Comparison of ENCODE assay signal across 18 cellular contexts in genomic region chr10:201328-201771, GRCh38.
A peak's percentile ranks its signal among the peaks of the same experiment; 100 is the strongest.
DNase-seq lines count a peak whose midpoint lies in the region; ATAC-seq and TF ChIP-seq lines count a peak whose summit lies in the region.
"Had no signal": no experiment of that assay in that cellular context is flagged by ENCODE, and none has a peak within 500 bp of the region (broad histone marks: within the 10 kb centered on the region; RNA-seq: fewer than 3 reads in every experiment).

No MANE protein-coding gene starts in this region.

- H2AFZ ChIP-seq in mammary epithelial cell (ENCODE audit: low read depth, low read length) (no peak overlapping the region), fibroblast of lung (ENCODE audit: low read length) (no peak overlapping the region)
- H2AFZ ChIP-seq: parathyroid adenoma had no signal

- no peak overlapping the region for H3K4me3 ChIP-seq in mammary epithelial cell (replicated peaks in 1 of 3; ENCODE audit: insufficient read depth in 1 of 3, low read depth in 2 of 3, low read length in 3 of 3)
- no peak overlapping the region for H3K4me3 ChIP-seq in fibroblast of lung (replicated peaks in 1 of 4; ENCODE audit: control extremely low read depth in 1 of 4, insufficient read depth in 1 of 4, low read depth in 3 of 4, low read length in 4 of 4)
- no peak overlapping the region for H3K4me3 ChIP-seq in thyroid gland (replicated peaks in 1 of 3)
- H3K4me3 ChIP-seq: heart right ventricle, SJCRH30 had no signal

- TF ChIP-seq CTCF in mammary epithelial cell (conservative IDR thresholded peaks at IDR 0.05 in 1 of 2, IDR thresholded peaks at IDR 0.05 in 1 of 2; ENCODE audit: extremely low read depth in 1 of 2, insufficient read depth in 1 of 2, low read depth in 1 of 2, low read length in 2 of 2): no peak
- no peak for TF ChIP-seq CTCF in MCF 10A (IDR thresholded peaks at IDR 0.05; ENCODE audit: unreplicated experiment)
- TF ChIP-seq CTCF in fibroblast of lung (conservative IDR thresholded peaks at IDR 0.05 in 1 of 2, IDR thresholded peaks at IDR 0.05 in 1 of 2; ENCODE audit: low read depth in 1 of 2, low read length in 2 of 2): no peak
- peak in 4 of 6 experiments; percentile 6 to 31 (median 22) for TF ChIP-seq CTCF in thyroid gland (IDR thresholded peaks at IDR 0.05)

- CTCF ChIA-PET in mammary epithelial cell (lab: Charles Lee; ENCODE audit: low non-redundant PET): no interaction called here
- CTCF ChIA-PET in MCF 10A (lab: Yijun Ruan, JAX): no interaction called here

- H4K20me1 ChIP-seq in mammary epithelial cell (ENCODE audit: insufficient read depth, low read length): no peaks in the 10 kb centered on the region
- H4K20me1 ChIP-seq in fibroblast of lung (ENCODE audit: control insufficient read depth, extremely low read depth, insufficient read depth, low read length): no peaks in the 10 kb centered on the region

- dilution Hi-C loops in mammary epithelial cell (cut with HindIII; ENCODE audit: low sequenced_read_pairs): no loop called here

- no peaks in the 10 kb centered on the region for H3K79me2 ChIP-seq in mammary epithelial cell (ENCODE audit: insufficient read depth, low read length)
- peaks cover 2% of the 10 kb centered on the region for H3K79me2 ChIP-seq in fibroblast of lung (ENCODE audit: control insufficient read depth, insufficient read depth, low read length)

- H3K4me2 ChIP-seq in mammary epithelial cell (ENCODE audit: insufficient read depth, low read depth, low read length) (no peak overlapping the region), fibroblast of lung (ENCODE audit: extremely low read depth, insufficient read depth, low read length) (no peak overlapping the region)

- H3K36me3 ChIP-seq in mammary epithelial cell (ENCODE audit: insufficient read depth, low read length) (no peaks in the 10 kb centered on the region), fibroblast of lung (ENCODE audit: control insufficient read depth, insufficient read depth, low read length) (no peaks in the 10 kb centered on the region), thyroid gland (no peaks in the 10 kb centered on the region)
- H3K36me3 ChIP-seq: SJCRH30 had no signal

- H3K27ac Mint-ChIP-seq in MCF 10A (ENCODE audit: low read depth, unreplicated experiment): no peak overlapping the region
- H3K27ac Mint-ChIP-seq in activated naive CD8-positive, alpha-beta T cell treated with anti-CD3 and anti-CD28 coated beads for 36 hours: peak overlapping the region; percentile 80

- intact Hi-C loops in mammary epithelial cell (cut with micrococcal nuclease) (no loop called here), MCF 10A (cut with micrococcal nuclease) (no loop called here), thyroid gland (cut with DNase I) (no loop called here)

- peaks cover 1% of the 10 kb centered on the region for H3K4me1 Mint-ChIP-seq in MCF 10A (ENCODE audit: insufficient read depth, unreplicated experiment)
- peaks cover 23% of the 10 kb centered on the region for H3K4me1 Mint-ChIP-seq in activated naive CD8-positive, alpha-beta T cell treated with anti-CD3 and anti-CD28 coated beads for 36 hours

- BruUV-seq in mammary epithelial cell (replicated peaks; lab: Mats Ljungman, UMichigan): no TSS peak
- no TSS peak for BruUV-seq in MCF 10A (replicated peaks; lab: Mats Ljungman, UMichigan)

- no peak overlapping the region for H3K4me3 Mint-ChIP-seq in MCF 10A (ENCODE audit: unreplicated experiment)
- H3K4me3 Mint-ChIP-seq in activated naive CD8-positive, alpha-beta T cell treated with anti-CD3 and anti-CD28 coated beads for 36 hours: no peak overlapping the region

- H3K27me3 ChIP-seq in mammary epithelial cell (ENCODE audit: insufficient read depth, low read length): no peaks in the 10 kb centered on the region
- no peaks in the 10 kb centered on the region for H3K27me3 ChIP-seq in fibroblast of lung (ENCODE audit: control insufficient read depth, insufficient read depth, low read length)
- H3K27me3 ChIP-seq in thyroid gland: no peaks in the 10 kb centered on the region
- H3K27me3 ChIP-seq: heart right ventricle, SJCRH30 had no signal

- no peaks in the 10 kb centered on the region for H3K27me3 Mint-ChIP-seq in MCF 10A (ENCODE audit: insufficient read depth, unreplicated experiment)
- no peaks in the 10 kb centered on the region for H3K27me3 Mint-ChIP-seq in activated naive CD8-positive, alpha-beta T cell treated with anti-CD3 and anti-CD28 coated beads for 36 hours

- peaks cover 2% of the 10 kb centered on the region for H3K9me3 Mint-ChIP-seq in MCF 10A (ENCODE audit: unreplicated experiment)
- H3K9me3 Mint-ChIP-seq in activated naive CD8-positive, alpha-beta T cell treated with anti-CD3 and anti-CD28 coated beads for 36 hours: peaks cover 2% of the 10 kb centered on the region

- 100% methylated on average over 6 of the region's 6 CpGs for WGBS in mammary epithelial cell (ENCODE audit: low coverage, missing lambda C conversion rate)
- 32 to 36% methylated on average over 6 of the region's 6 CpGs for WGBS in thyroid gland, 2 donors

- in situ Hi-C loops in mammary epithelial cell (cut with MboI; ENCODE audit: low sequenced_read_pairs in 2 of 2): no loop called here

- POLR2A ChIA-PET in MCF 10A (lab: Yijun Ruan, JAX): no interaction called here

- peaks cover 7% of the 10 kb centered on the region for H3K36me3 Mint-ChIP-seq in MCF 10A (ENCODE audit: insufficient read depth, unreplicated experiment)
- H3K36me3 Mint-ChIP-seq in activated naive CD8-positive, alpha-beta T cell treated with anti-CD3 and anti-CD28 coated beads for 36 hours: peaks cover 11% of the 10 kb centered on the region

- no peaks in the 10 kb centered on the region for H3K9me3 ChIP-seq in mammary epithelial cell (replicated peaks; ENCODE audit: insufficient read depth, low read length)
- no peaks in the 10 kb centered on the region for H3K9me3 ChIP-seq in fibroblast of lung (ENCODE audit: control insufficient read depth, insufficient read depth, low read depth, low read length)
- no peaks in the 10 kb centered on the region for H3K9me3 ChIP-seq in thyroid gland
- H3K9me3 ChIP-seq: heart right ventricle, SJCRH30 had no signal

- no peak for ATAC-seq in GM19351 (IDR thresholded peaks at IDR 0.05; ENCODE audit: unreplicated experiment)
- ATAC-seq: heart right ventricle had no signal

- H3K4me1 ChIP-seq in mammary epithelial cell (ENCODE audit: insufficient read depth, low read length) (no peaks in the 10 kb centered on the region), fibroblast of lung (ENCODE audit: control insufficient read depth, extremely low read depth, insufficient read depth, low read length) (no peaks in the 10 kb centered on the region), thyroid gland (peaks cover 4 to 13% of the 10 kb centered on the region in 2 donors)
- H3K4me1 ChIP-seq: parathyroid adenoma, SJCRH30 had no signal

- DNase-seq in mammary epithelial cell (peak; percentile 13), MCF 10A (ENCODE audit: unreplicated experiment) (no peak), fibroblast of lung (ENCODE audit: low read depth in 2 of 2) (peak; percentile 15 to 76), thyroid gland (peak; percentile 65 to 67), globus pallidus (ENCODE audit: low spot score) (no peak), putamen (ENCODE audit: low spot score) (no peak)
- DNase-seq in activated naive CD8-positive, alpha-beta T cell treated with anti-CD3 and anti-CD28 coated beads for 36 hours: no peak
- DNase-seq: AML-193; DMS153; effector memory CD4-positive, alpha-beta T cell; H7; heart right ventricle; KBM-7; NCI-H1436 treated with DMSO at 0.1 percent for 48 hours; NCI-H446 treated with DMSO at 0.1 percent for 48 hours; SJCRH30 had no signal

- no peak for TF ChIP-seq POLR2A in thyroid gland (IDR thresholded peaks at IDR 0.05)

- H3K9ac ChIP-seq in mammary epithelial cell (ENCODE audit: insufficient read depth, low read length) (no peak overlapping the region), fibroblast of lung (ENCODE audit: insufficient read depth, low read length) (no peak overlapping the region)
- H3K9ac ChIP-seq: parathyroid adenoma had no signal

- no peak overlapping the region for H3K27ac ChIP-seq in mammary epithelial cell (ENCODE audit: insufficient read depth, low read depth, low read length)
- no peak overlapping the region for H3K27ac ChIP-seq in fibroblast of lung (ENCODE audit: insufficient read depth, low read length)
- peak overlapping the region; percentile 25 to 57 (median 55) for H3K27ac ChIP-seq in thyroid gland
- H3K27ac ChIP-seq: heart right ventricle, parathyroid adenoma, SJCRH30 had no signal

Comparison
In these comparisons a context has a peak if more than half of its experiments do, and no peak if none do; other contexts are left out.
1. DNase-seq: peak in mammary epithelial cell (single experiment), fibroblast of lung (2 of 2) and thyroid gland (2 of 2); none in MCF 10A (single experiment), activated naive CD8-positive, alpha-beta T cell treated with anti-CD3 and anti-CD28 coated beads for 36 hours (single experiment), globus pallidus (single experiment) and putamen (single experiment).
2. H3K27ac ChIP-seq: peak in thyroid gland (3 of 3); none in mammary epithelial cell (single experiment) and fibroblast of lung (single experiment).
3. CTCF ChIP-seq: peak in thyroid gland (4 of 6); none in mammary epithelial cell (0 of 2), MCF 10A (single experiment) and fibroblast of lung (0 of 2).